15 cellular contexts compared by ENCODE assay signal in the genomic region with DNA sequence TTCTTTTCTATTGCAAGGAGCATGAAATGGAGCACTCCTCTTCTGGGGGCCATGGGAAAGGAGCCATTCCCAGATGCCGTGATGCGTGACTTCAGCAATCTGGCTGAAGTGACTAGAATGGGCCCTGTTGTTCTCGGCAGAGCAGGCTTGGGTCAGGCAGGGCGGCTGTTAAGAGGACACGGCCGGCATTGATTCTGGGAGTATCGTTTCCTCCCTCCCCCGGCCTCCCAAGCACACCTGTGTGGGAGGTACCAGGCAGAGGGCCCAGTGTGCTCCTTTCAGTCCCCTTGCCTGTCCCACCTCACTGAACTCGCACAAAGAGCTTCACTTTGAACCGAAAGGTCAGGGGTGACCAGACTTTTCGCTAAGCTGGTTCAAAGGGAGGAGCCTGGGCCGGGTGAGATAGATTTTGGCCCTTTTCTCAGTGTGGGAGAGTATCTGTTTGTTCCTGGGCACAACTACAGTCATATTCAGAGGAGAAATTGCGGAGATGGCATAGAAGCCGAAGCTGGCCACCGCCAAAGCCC.
DNase-seq lines count a peak whose midpoint lies in the region; ATAC-seq and TF ChIP-seq lines count a peak whose summit lies in the region.
"Had no signal": no experiment of that assay in that cellular context is flagged by ENCODE, and none has a peak within 500 bp of the region (broad histone marks: within the 10 kb centered on the region; RNA-seq: fewer than 3 reads in every experiment).

No MANE protein-coding gene starts in this region.

- H3K79me2 ChIP-seq in osteoblast (ENCODE audit: insufficient read depth, low read length): no peaks in the 10 kb centered on the region

- peak overlapping the region; percentile 5 for H3K27ac Mint-ChIP-seq in chondrocyte (ENCODE audit: unreplicated experiment)
- H3K27ac Mint-ChIP-seq in nephron: peak overlapping the region in 2 of 3 experiments; percentile 31 to 72
- H3K27ac Mint-ChIP-seq: CD8-positive, alpha-beta memory T cell had no signal

- H3K9me3 Mint-ChIP-seq in chondrocyte (ENCODE audit: low read depth) (no peaks in the 10 kb centered on the region), nephron (no peaks in the 10 kb centered on the region)
- H3K9me3 Mint-ChIP-seq: CD8-positive, alpha-beta memory T cell had no signal

- no peaks in the 10 kb centered on the region for H3K36me3 ChIP-seq in GM06990 (ENCODE audit: control insufficient read depth, insufficient read depth, low read length)
- H3K36me3 ChIP-seq in osteoblast (ENCODE audit: insufficient read depth, low read length): peaks cover 98% of the 10 kb centered on the region
- H3K36me3 ChIP-seq: BLaER1 had no signal

- peaks cover 3% of the 10 kb centered on the region; the same call in 1 of the 2 replicates for H3K27me3 ChIP-seq in GM06990 (replicated peaks; ENCODE audit: control insufficient read depth, insufficient read depth, low read length)
- no peaks in the 10 kb centered on the region for H3K27me3 ChIP-seq in osteoblast (ENCODE audit: insufficient read depth, low read length)
- H3K27me3 ChIP-seq: BLaER1 had no signal

- no peaks in the 10 kb centered on the region for H3K9me3 ChIP-seq in osteoblast (ENCODE audit: low read depth, low read length)
- H3K9me3 ChIP-seq: BLaER1, Caco-2 had no signal

- H3K4me1 Mint-ChIP-seq in chondrocyte (ENCODE audit: low read depth) (no peaks in the 10 kb centered on the region), nephron (peaks cover 76% of the 10 kb centered on the region)
- H3K4me1 Mint-ChIP-seq: CD8-positive, alpha-beta memory T cell had no signal

- ATAC-seq in HG02870 (IDR thresholded peaks at IDR 0.05; ENCODE audit: unreplicated experiment) (no peak), GM21619 (IDR thresholded peaks at IDR 0.05; ENCODE audit: unreplicated experiment) (no peak), SK-N-SH treated with all-trans-retinoic acid at 6 μM for 48 hours (no peak)
- ATAC-seq: HCT116 had no signal

- H2AFZ ChIP-seq in osteoblast (ENCODE audit: low read length): no peak overlapping the region
- H2AFZ ChIP-seq: GM23248 had no signal

- H3K27me3 Mint-ChIP-seq in chondrocyte (ENCODE audit: low read depth): no peaks in the 10 kb centered on the region
- no peaks in the 10 kb centered on the region for H3K27me3 Mint-ChIP-seq in nephron (ENCODE audit: low read depth)

- peak; percentile 32 for DNase-seq in GM06990 (ENCODE audit: extremely low read depth, insufficient read length)
- no peak for DNase-seq in chondrocyte (ENCODE audit: low spot score)
- no peak for DNase-seq in osteoblast (ENCODE audit: insufficient read length, low spot score, missing footprints)
- no peak for DNase-seq in GM10266 (ENCODE audit: extremely low spot score)
- DNase-seq: 8988T; AML-193; Caco-2; CD8-positive, alpha-beta memory T cell had no signal

- H3K4me3 ChIP-seq in GM06990 (replicated peaks; ENCODE audit: low read depth, low read length) (no peak overlapping the region), osteoblast (ENCODE audit: insufficient read depth, low read length) (no peak overlapping the region)
- H3K4me3 ChIP-seq: BLaER1, GM23248 had no signal

- H4K20me1 ChIP-seq in osteoblast (ENCODE audit: insufficient read depth, low read length): peaks cover 65% of the 10 kb centered on the region
- H4K20me1 ChIP-seq: BLaER1 had no signal

- H3K36me3 Mint-ChIP-seq in chondrocyte (ENCODE audit: low read depth): peaks cover 30% of the 10 kb centered on the region
- no peaks in the 10 kb centered on the region for H3K36me3 Mint-ChIP-seq in nephron (ENCODE audit: low read depth)

- H3K4me1 ChIP-seq in osteoblast (ENCODE audit: insufficient read depth, low read length): no peaks in the 10 kb centered on the region
- H3K4me1 ChIP-seq: Caco-2 had no signal

- no peak overlapping the region for H3K4me2 ChIP-seq in osteoblast (ENCODE audit: insufficient read depth, low read length)
- H3K4me2 ChIP-seq: BLaER1 had no signal

- peak overlapping the region; percentile 9 for H3K27ac ChIP-seq in osteoblast (ENCODE audit: low read depth, low read length)
- H3K27ac ChIP-seq: BLaER1, GM23248 had no signal

- no peak for TF ChIP-seq CTCF in GM06990 (IDR thresholded peaks at IDR 0.05; ENCODE audit: insufficient read depth, low read length, poor library complexity, severe bottlenecking)
- TF ChIP-seq CTCF in chondrocyte (IDR thresholded peaks at IDR 0.05): no peak
- no peak for TF ChIP-seq CTCF in nephron (IDR thresholded peaks at IDR 0.05; ENCODE audit: unreplicated experiment in 3 of 3)
- no peak for TF ChIP-seq CTCF in osteoblast (IDR thresholded peaks at IDR 0.05; ENCODE audit: extremely low read depth, low read depth, low read length)
- TF ChIP-seq CTCF in GM10266 (IDR thresholded peaks at IDR 0.05; ENCODE audit: control insufficient read depth, insufficient read depth, low read depth, missing control alignments): no peak

- no peak overlapping the region for H3K4me3 Mint-ChIP-seq in chondrocyte (ENCODE audit: unreplicated experiment)
- no peak overlapping the region for H3K4me3 Mint-ChIP-seq in nephron
- H3K4me3 Mint-ChIP-seq: CD8-positive, alpha-beta memory T cell had no signal

TF ChIP-seq in SK-N-SH treated with all-trans-retinoic acid at 6 μM for 48 hours, 23 proteins besides CTCF, POLR2A, EP300 and RAD21:
- TF ChIP-seq ZC3H10 (CRISPR knock-in tag; IDR thresholded peaks at IDR 0.05) (no peak), ARNTL (CRISPR knock-in tag; IDR thresholded peaks at IDR 0.05; ENCODE audit: borderline replicate concordance, low read depth) (no peak), TSHZ2 (CRISPR knock-in tag; IDR thresholded peaks at IDR 0.05) (no peak), BACH2 (CRISPR knock-in tag; IDR thresholded peaks at IDR 0.05; ENCODE audit: borderline replicate concordance) (no peak), ISL1 (CRISPR knock-in tag; IDR thresholded peaks at IDR 0.05) (no peak), ESRRG (CRISPR knock-in tag; IDR thresholded peaks at IDR 0.05) (no peak), ZNF565 (CRISPR knock-in tag; conservative IDR thresholded peaks at IDR 0.05; ENCODE audit: low read depth) (no peak), ZNF8 (CRISPR knock-in tag; IDR thresholded peaks at IDR 0.05) (no peak), RARB (CRISPR knock-in tag; IDR thresholded peaks at IDR 0.05) (no peak), GLIS3 (CRISPR knock-in tag; IDR thresholded peaks at IDR 0.05) (no peak), OSR1 (CRISPR knock-in tag; IDR thresholded peaks at IDR 0.05) (no peak), SNAI2 (CRISPR knock-in tag; IDR thresholded peaks at IDR 0.05) (no peak), ZNF70 (CRISPR knock-in tag; IDR thresholded peaks at IDR 0.05) (no peak)
- TF ChIP-seq, protein P1, sequence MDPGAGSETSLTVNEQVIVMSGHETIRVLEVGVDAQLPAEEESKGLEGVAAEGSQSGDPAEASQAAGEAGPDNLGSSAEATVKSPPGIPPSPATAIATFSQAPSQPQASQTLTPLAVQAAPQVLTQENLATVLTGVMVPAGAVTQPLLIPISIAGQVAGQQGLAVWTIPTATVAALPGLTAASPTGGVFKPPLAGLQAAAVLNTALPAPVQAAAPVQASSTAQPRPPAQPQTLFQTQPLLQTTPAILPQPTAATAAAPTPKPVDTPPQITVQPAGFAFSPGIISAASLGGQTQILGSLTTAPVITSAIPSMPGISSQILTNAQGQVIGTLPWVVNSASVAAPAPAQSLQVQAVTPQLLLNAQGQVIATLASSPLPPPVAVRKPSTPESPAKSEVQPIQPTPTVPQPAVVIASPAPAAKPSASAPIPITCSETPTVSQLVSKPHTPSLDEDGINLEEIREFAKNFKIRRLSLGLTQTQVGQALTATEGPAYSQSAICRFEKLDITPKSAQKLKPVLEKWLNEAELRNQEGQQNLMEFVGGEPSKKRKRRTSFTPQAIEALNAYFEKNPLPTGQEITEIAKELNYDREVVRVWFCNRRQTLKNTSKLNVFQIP (CRISPR knock-in tag; IDR thresholded peaks at IDR 0.05; ENCODE audit: borderline replicate concordance, low read depth): no peak
- TF ChIP-seq, protein P2, sequence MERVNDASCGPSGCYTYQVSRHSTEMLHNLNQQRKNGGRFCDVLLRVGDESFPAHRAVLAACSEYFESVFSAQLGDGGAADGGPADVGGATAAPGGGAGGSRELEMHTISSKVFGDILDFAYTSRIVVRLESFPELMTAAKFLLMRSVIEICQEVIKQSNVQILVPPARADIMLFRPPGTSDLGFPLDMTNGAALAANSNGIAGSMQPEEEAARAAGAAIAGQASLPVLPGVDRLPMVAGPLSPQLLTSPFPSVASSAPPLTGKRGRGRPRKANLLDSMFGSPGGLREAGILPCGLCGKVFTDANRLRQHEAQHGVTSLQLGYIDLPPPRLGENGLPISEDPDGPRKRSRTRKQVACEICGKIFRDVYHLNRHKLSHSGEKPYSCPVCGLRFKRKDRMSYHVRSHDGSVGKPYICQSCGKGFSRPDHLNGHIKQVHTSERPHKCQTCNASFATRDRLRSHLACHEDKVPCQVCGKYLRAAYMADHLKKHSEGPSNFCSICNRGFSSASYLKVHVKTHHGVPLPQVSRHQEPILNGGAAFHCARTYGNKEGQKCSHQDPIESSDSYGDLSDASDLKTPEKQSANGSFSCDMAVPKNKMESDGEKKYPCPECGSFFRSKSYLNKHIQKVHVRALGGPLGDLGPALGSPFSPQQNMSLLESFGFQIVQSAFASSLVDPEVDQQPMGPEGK (CRISPR knock-in tag; IDR thresholded peaks at IDR 0.05; ENCODE audit: borderline replicate concordance): no peak
